Comparison of ENCODE assay signal across 20 cellular contexts in the genomic region with DNA sequence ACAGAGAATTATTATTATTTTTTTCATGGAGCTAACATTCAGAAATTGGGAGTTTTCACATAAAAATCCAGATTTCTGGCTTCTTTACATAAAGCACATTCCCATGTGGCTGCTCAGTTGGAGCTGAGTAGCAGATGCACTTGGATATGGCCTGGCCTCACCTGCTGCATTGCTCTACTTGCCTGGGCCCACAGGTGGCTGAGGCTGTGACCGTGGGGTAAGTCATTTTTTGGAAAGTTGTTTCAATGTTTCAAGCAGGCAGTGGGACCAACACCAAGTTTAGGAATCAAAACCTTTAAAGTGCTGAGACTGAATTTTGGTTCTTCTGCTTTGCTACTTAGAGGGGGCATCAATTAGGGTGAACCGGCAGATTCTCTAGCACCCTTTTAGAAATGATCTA.
"Had no signal": no experiment of that assay in that cellular context is flagged by ENCODE, and none has a peak within 500 bp of the region (broad histone marks: within the 10 kb centered on the region; RNA-seq: fewer than 3 reads in every experiment).

No MANE protein-coding gene starts in this region.

- H3K9me3 ChIP-seq: gastroesophageal sphincter, heart left ventricle, mucosa of descending colon, sigmoid colon, thyroid gland, vagina had no signal

- H3K4me3 ChIP-seq: gastroesophageal sphincter, heart left ventricle, mucosa of descending colon, sigmoid colon, thyroid gland, vagina had no signal

- H3K36me3 Mint-ChIP-seq: naive thymus-derived CD4-positive, alpha-beta T cell; stimulated activated memory B cell treated with anti-CD40 and anti-IgM and Interleukin-4, amounts not matched to agents 10 μg/mL and 1 μg/mL and 100 μg/mL, for 72 hours had no signal

- DNase-seq: activated CD4-positive, alpha-beta T cell treated with anti-CD3 and anti-CD28 coated beads, Interleukin-2, amount 10 ng/mL, durations not matched to agents 7 days and 5 days; activated CD8-positive, alpha-beta memory T cell treated with anti-CD3 and anti-CD28 coated beads, Interleukin-2, amount 50 U/mL, for 4 hours; activated naive CD4-positive, alpha-beta T cell treated with anti-CD3 and anti-CD28 coated beads, Interleukin-2, amount 50 U/mL, for 16 hours; activated T-cell treated with anti-CD3 and anti-CD28 coated beads, Interleukin-2, amount 50 U/mL, for 4 hours; aorta; effector CD4-positive, alpha-beta T cell; heart left ventricle; left ventricle myocardium superior; naive thymus-derived CD4-positive, alpha-beta T cell; sigmoid colon; stimulated activated CD4-positive, alpha-beta T cell treated with anti-CD3 and anti-CD28 coated beads, Interleukin-4, amount 100 ng/mL, for 24 hours; thyroid gland had no signal

- H3K27ac Mint-ChIP-seq: activated CD4-positive, alpha-beta T cell treated with anti-CD3 and anti-CD28 coated beads, Interleukin-2, amount 10 ng/mL, durations not matched to agents 7 days and 5 days; naive thymus-derived CD4-positive, alpha-beta T cell; stimulated activated memory B cell treated with anti-CD40 and anti-IgM and Interleukin-4, amounts not matched to agents 10 μg/mL and 1 μg/mL and 100 μg/mL, for 72 hours; T-helper 1 cell treated with Interleukin-12 subunit alpha and Interleukin-12 subunit beta and Interleukin-4 antibody, amounts not matched to agents 30 μg/mL and 1 μg/mL, for 36 hours had no signal

- H3K9me3 Mint-ChIP-seq: activated CD4-positive, alpha-beta T cell treated with anti-CD3 and anti-CD28 coated beads, Interleukin-2, amount 10 ng/mL, durations not matched to agents 7 days and 5 days; activated T-cell treated with anti-CD3 and anti-CD28 coated beads, Interleukin-2, amount 50 U/mL, for 4 hours; central memory CD8-positive, alpha-beta T cell; naive thymus-derived CD4-positive, alpha-beta T cell; stimulated activated memory B cell treated with anti-CD40 and anti-IgM and Interleukin-4, amounts not matched to agents 10 μg/mL and 1 μg/mL and 100 μg/mL, for 72 hours; T-helper 1 cell treated with Interleukin-12 subunit alpha and Interleukin-12 subunit beta and Interleukin-4 antibody, amounts not matched to agents 30 μg/mL and 1 μg/mL, for 36 hours had no signal

- H3K27me3 Mint-ChIP-seq: stimulated activated memory B cell treated with anti-CD40 and anti-IgM and Interleukin-4, amounts not matched to agents 10 μg/mL and 1 μg/mL and 100 μg/mL, for 72 hours had no signal

- H3K4me1 Mint-ChIP-seq: central memory CD8-positive, alpha-beta T cell had no signal

- ATAC-seq: activated CD4-positive, CD25-positive, alpha-beta regulatory T cell treated with anti-CD3 and anti-CD28 coated beads, Interleukin-2, amount 50 U/mL, for 24 hours; activated T-cell treated with anti-CD3 and anti-CD28 coated beads, Interleukin-2, amount 50 U/mL, for 4 hours; gastroesophageal sphincter; heart left ventricle; left ventricle myocardium superior; naive thymus-derived CD4-positive, alpha-beta T cell; stimulated activated memory B cell treated with anti-CD40 and anti-IgM and Interleukin-4, amounts not matched to agents 10 μg/mL and 1 μg/mL and 100 μg/mL, for 72 hours had no signal

- H3K27me3 ChIP-seq: gastroesophageal sphincter, heart left ventricle, sigmoid colon, thyroid gland, vagina had no signal

- H3K36me3 ChIP-seq: gastroesophageal sphincter, heart left ventricle, sigmoid colon, thyroid gland, vagina had no signal

- H3K27ac ChIP-seq: heart left ventricle, parathyroid adenoma, sigmoid colon, thyroid gland, vagina had no signal

- H3K4me3 Mint-ChIP-seq: activated CD4-positive, alpha-beta T cell treated with anti-CD3 and anti-CD28 coated beads, Interleukin-2, amount 10 ng/mL, durations not matched to agents 7 days and 5 days; activated T-cell treated with anti-CD3 and anti-CD28 coated beads, Interleukin-2, amount 50 U/mL, for 4 hours; central memory CD8-positive, alpha-beta T cell; naive thymus-derived CD4-positive, alpha-beta T cell; stimulated activated memory B cell treated with anti-CD40 and anti-IgM and Interleukin-4, amounts not matched to agents 10 μg/mL and 1 μg/mL and 100 μg/mL, for 72 hours; T-helper 1 cell treated with Interleukin-12 subunit alpha and Interleukin-12 subunit beta and Interleukin-4 antibody, amounts not matched to agents 30 μg/mL and 1 μg/mL, for 36 hours had no signal
